ENCODE assay signal across 2 cellular contexts in genomic region chr11:124127134-124127533, GRCh38. TPM values are rescaled to one million over a fixed set of nuclear protein-coding genes. Genes with fewer than 3 reads are reported as not detected.
"Had no signal": no experiment of that assay in that cellular context is flagged by ENCODE, and none has a peak within 500 bp of the region (broad histone marks: within the 10 kb centered on the region; RNA-seq: fewer than 3 reads in every experiment).

No MANE protein-coding gene starts in this region.

RNA-seq across cellular contexts. Expression of gene OR10D3, which starts 56.0 kb away (rescaled TPM):
- total RNA-seq: G401, GM12878 had no signal
- polyA plus RNA-seq: GM12878 had no signal
